Comparison of ENCODE assay signal across 8 cellular contexts in the genomic region with DNA sequence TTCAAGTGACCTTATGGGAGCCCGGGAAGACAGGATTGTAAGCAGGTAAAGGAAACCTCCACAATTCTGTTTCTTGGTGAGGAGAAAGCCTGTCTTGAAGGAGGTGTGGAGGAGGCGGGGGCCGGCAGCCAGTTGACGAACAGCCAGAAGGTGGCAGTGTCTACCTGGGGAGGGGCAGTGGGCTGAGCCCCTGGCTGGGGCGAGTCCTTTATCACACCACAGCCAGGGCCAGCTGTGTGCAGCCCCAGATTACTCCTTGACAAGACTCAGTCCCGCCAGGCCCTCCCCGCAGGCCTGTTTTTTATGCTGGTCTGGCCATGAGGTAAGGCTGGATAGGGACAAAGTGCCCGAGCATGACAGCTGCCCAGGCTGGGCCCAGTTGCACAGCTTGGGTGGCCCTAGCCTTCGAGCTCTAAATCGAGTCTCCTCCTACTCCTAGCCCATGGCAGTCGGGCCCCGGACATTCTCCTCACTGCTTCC. TPM values are rescaled to one million over a fixed set of nuclear protein-coding genes. Genes with fewer than 3 reads are reported as not detected.
DNase-seq lines count a peak whose midpoint lies in the region; ATAC-seq and TF ChIP-seq lines count a peak whose summit lies in the region.

No MANE protein-coding gene starts in this region.

- H3K9me3 ChIP-seq in right cardiac atrium (ENCODE audit: control insufficient read depth, low read length) (no peaks in the 10 kb centered on the region), spleen (no peaks in the 10 kb centered on the region)

- peak overlapping the region; percentile 68 for H3K27ac Mint-ChIP-seq in activated naive CD4-positive, alpha-beta T cell treated with anti-CD3 and anti-CD28 coated beads, Interleukin-2, amount 50 U/mL, for 24 hours

- H3K36me3 Mint-ChIP-seq in activated naive CD4-positive, alpha-beta T cell treated with anti-CD3 and anti-CD28 coated beads, Interleukin-2, amount 50 U/mL, for 24 hours = no peaks in the 10 kb centered on the region

- TF ChIP-seq POLR2A in spleen (IDR thresholded peaks at IDR 0.05) = no peak

- ATAC-seq in right cardiac atrium (peak; percentile 76 to 80), HG02610 (IDR thresholded peaks at IDR 0.05; ENCODE audit: unreplicated experiment) (no peak)

- no peaks in the 10 kb centered on the region for H3K9me3 Mint-ChIP-seq in activated naive CD4-positive, alpha-beta T cell treated with anti-CD3 and anti-CD28 coated beads, Interleukin-2, amount 50 U/mL, for 24 hours

- H3K4me3 Mint-ChIP-seq in activated naive CD4-positive, alpha-beta T cell treated with anti-CD3 and anti-CD28 coated beads, Interleukin-2, amount 50 U/mL, for 24 hours = peak overlapping the region; percentile 55

- H3K4me1 Mint-ChIP-seq in activated naive CD4-positive, alpha-beta T cell treated with anti-CD3 and anti-CD28 coated beads, Interleukin-2, amount 50 U/mL, for 24 hours = peaks cover 23% of the 10 kb centered on the region

- H3K4me1 ChIP-seq in right cardiac atrium (ENCODE audit: control insufficient read depth, insufficient read depth, low read length) (no peaks in the 10 kb centered on the region), spleen (peaks cover 0 to 16% (median 10%) of the 10 kb centered on the region in 6 donors)

- H3K4me3 ChIP-seq in LNCaP clone FGC (ENCODE audit: low read depth, low read length) (no peak overlapping the region), right cardiac atrium (ENCODE audit: low read length) (no peak overlapping the region), spleen (no peak overlapping the region)

- H3K27me3 Mint-ChIP-seq in activated naive CD4-positive, alpha-beta T cell treated with anti-CD3 and anti-CD28 coated beads, Interleukin-2, amount 50 U/mL, for 24 hours = no peaks in the 10 kb centered on the region

- DNase-seq in 8988T = peak; percentile 56
- peak; percentile 86 for DNase-seq in GM13976 (ENCODE audit: low spot score)
- no peak for DNase-seq in LNCaP clone FGC (ENCODE audit: low read depth)
- peak; percentile 55 for DNase-seq in SKM-1 treated with dmso at 0.1 percent for 144 hours (lab: John Stamatoyannopoulos, UW; ENCODE audit: unreplicated experiment)
- DNase-seq in right cardiac atrium = peak; percentile 42 to 79 (median 69)
- DNase-seq in spleen = peak; percentile 89

- no peaks in the 10 kb centered on the region for H3K27me3 ChIP-seq in right cardiac atrium (ENCODE audit: control insufficient read depth, insufficient read depth)
- H3K27me3 ChIP-seq in spleen (replicated peaks in 1 of 7) = peaks cover 0 to 5% (median 0%) of the 10 kb centered on the region in 7 donors

- TF ChIP-seq CTCF in GM13976 (IDR thresholded peaks at IDR 0.05; ENCODE audit: borderline replicate concordance, control extremely low read depth, extremely low read depth, insufficient read depth, missing control alignments) = peak; percentile 82
- TF ChIP-seq CTCF in LNCaP clone FGC (IDR thresholded peaks at IDR 0.05; ENCODE audit: control insufficient read depth, extremely low read depth, insufficient read depth) = peak; percentile 94
- TF ChIP-seq CTCF in spleen (IDR thresholded peaks at IDR 0.05 in 8 of 11, conservative IDR thresholded peaks at IDR 0.05 in 3 of 11) = peak in 10 of 11 experiments; percentile 27 to 76 (median 62)

- intact Hi-C loops in right cardiac atrium (cut with DNase I) = no loop called here
- intact Hi-C loops in spleen (cut with DNase I; ENCODE audit: low total_unique reads) = no loop called here

- in situ Hi-C loops in GM13976 (cut with MboI; ENCODE audit: low sequenced_read_pairs, unreplicated experiment) = no loop called here

- 32% methylated on average over 12 of the region's 12 CpGs for WGBS in right cardiac atrium
- WGBS in spleen, 5 donors = 38 to 47% (median 40%) methylated on average over 10 to 12 of the region's 12 CpGs

- no peak overlapping the region for H3K27ac ChIP-seq in right cardiac atrium (ENCODE audit: low read length)
- H3K27ac ChIP-seq in spleen = no peak overlapping the region

- H3K36me3 ChIP-seq in spleen = no peaks in the 10 kb centered on the region

RNA-seq across cellular contexts. Expression of a gene that starts 40.9 kb away (rescaled TPM):
- total RNA-seq in right cardiac atrium = 100 to 1,000 TPM; 203 to 246 (median 221) TPM
- 275 TPM for polyA plus RNA-seq in right cardiac atrium
- total RNA-seq in spleen = 10 to 100 TPM; 42.8 to 70.9 (median 52.5) TPM
- 10 to 100 TPM; 36.4 to 57.8 (median 53.5) TPM for polyA plus RNA-seq in spleen

RNA-seq across cellular contexts. Expression of a gene that starts 57.9 kb away (rescaled TPM):
- total RNA-seq in right cardiac atrium (10 to 100 TPM; 32.6 to 39.6 (median 33.5) TPM), spleen (10 to 100 TPM; 57.7 to 90.0 (median 77.0) TPM)
- polyA plus RNA-seq in right cardiac atrium (16.4 TPM), spleen (10 to 100 TPM; 16.4 to 25.0 (median 16.7) TPM)
